In the genomic region with DNA sequence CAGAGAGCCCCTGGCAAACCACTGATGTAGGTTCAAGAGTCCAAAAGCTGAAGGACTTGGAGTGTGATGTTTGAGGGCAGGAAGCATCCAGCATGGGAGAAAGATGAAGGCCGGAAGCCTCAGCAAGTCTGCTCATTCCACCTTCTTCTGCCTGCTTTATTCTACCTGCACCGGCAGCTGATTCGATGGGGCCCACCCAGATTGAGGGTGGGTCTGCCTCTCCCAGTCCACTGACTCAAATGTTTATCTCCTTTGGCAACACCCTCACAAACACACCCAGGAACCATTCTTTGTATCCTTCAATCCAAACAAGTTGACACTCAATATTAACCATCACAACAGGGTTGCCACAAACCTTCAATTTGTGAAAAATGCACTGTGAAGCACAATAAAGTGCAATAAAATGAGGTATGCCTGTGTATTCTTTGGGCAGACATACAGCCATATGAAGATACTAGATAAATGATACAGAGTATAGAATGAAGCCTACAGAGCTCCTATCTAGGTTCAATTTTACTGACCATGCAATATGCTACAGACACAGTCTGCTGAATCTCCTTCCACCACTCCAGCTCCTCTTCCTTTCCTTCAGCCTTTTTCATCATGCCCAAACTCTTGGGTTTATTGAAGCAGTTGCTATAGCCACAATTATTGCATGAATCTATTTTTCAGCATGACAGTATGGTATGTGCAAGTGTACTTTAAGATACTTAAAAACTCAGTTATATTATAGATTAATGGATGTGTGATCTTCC, we compare ENCODE assay signal across 2 cellular contexts.
A peak's percentile ranks its signal among the peaks of the same experiment; 100 is the strongest.
TF ChIP-seq lines count a peak whose summit lies in the region.

No MANE protein-coding gene starts in this region.

TF ChIP-seq in HCT116, 20 proteins besides CTCF, POLR2A, EP300 and RAD21:
- peak; percentile 58; the same call in 1 of the 2 replicates for TF ChIP-seq CBX3 (IDR thresholded peaks at IDR 0.05; ENCODE audit: low read depth)
- TF ChIP-seq, protein P1, sequence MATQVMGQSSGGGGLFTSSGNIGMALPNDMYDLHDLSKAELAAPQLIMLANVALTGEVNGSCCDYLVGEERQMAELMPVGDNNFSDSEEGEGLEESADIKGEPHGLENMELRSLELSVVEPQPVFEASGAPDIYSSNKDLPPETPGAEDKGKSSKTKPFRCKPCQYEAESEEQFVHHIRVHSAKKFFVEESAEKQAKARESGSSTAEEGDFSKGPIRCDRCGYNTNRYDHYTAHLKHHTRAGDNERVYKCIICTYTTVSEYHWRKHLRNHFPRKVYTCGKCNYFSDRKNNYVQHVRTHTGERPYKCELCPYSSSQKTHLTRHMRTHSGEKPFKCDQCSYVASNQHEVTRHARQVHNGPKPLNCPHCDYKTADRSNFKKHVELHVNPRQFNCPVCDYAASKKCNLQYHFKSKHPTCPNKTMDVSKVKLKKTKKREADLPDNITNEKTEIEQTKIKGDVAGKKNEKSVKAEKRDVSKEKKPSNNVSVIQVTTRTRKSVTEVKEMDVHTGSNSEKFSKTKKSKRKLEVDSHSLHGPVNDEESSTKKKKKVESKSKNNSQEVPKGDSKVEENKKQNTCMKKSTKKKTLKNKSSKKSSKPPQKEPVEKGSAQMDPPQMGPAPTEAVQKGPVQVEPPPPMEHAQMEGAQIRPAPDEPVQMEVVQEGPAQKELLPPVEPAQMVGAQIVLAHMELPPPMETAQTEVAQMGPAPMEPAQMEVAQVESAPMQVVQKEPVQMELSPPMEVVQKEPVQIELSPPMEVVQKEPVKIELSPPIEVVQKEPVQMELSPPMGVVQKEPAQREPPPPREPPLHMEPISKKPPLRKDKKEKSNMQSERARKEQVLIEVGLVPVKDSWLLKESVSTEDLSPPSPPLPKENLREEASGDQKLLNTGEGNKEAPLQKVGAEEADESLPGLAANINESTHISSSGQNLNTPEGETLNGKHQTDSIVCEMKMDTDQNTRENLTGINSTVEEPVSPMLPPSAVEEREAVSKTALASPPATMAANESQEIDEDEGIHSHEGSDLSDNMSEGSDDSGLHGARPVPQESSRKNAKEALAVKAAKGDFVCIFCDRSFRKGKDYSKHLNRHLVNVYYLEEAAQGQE (IDR thresholded peaks at IDR 0.05; ENCODE audit: low read depth), result no peak

TF ChIP-seq in K562, 482 proteins besides CTCF, POLR2A, EP300 and RAD21 (continues in another document):
- TF ChIP-seq TAF15 (IDR thresholded peaks at IDR 0.05; ENCODE audit: low read depth, low read length), result no peak
- no peak for TF ChIP-seq ZNF75A (CRISPR knock-in tag; IDR thresholded peaks at IDR 0.05)
- TF ChIP-seq HEY1 (CRISPR knock-in tag; IDR thresholded peaks at IDR 0.05; ENCODE audit: borderline replicate concordance), result no peak
- TF ChIP-seq POLR3G (IDR thresholded peaks at IDR 0.05; ENCODE audit: extremely low read depth, insufficient read length, insufficient replicate concordance), result no peak
- TF ChIP-seq SNIP1 (IDR thresholded peaks at IDR 0.05; ENCODE audit: low read depth), result no peak
- TF ChIP-seq TGIF2 (CRISPR knock-in tag; IDR thresholded peaks at IDR 0.05), result no peak
- TF ChIP-seq NFIC (IDR thresholded peaks at IDR 0.05), result no peak
- TF ChIP-seq, protein P2, sequence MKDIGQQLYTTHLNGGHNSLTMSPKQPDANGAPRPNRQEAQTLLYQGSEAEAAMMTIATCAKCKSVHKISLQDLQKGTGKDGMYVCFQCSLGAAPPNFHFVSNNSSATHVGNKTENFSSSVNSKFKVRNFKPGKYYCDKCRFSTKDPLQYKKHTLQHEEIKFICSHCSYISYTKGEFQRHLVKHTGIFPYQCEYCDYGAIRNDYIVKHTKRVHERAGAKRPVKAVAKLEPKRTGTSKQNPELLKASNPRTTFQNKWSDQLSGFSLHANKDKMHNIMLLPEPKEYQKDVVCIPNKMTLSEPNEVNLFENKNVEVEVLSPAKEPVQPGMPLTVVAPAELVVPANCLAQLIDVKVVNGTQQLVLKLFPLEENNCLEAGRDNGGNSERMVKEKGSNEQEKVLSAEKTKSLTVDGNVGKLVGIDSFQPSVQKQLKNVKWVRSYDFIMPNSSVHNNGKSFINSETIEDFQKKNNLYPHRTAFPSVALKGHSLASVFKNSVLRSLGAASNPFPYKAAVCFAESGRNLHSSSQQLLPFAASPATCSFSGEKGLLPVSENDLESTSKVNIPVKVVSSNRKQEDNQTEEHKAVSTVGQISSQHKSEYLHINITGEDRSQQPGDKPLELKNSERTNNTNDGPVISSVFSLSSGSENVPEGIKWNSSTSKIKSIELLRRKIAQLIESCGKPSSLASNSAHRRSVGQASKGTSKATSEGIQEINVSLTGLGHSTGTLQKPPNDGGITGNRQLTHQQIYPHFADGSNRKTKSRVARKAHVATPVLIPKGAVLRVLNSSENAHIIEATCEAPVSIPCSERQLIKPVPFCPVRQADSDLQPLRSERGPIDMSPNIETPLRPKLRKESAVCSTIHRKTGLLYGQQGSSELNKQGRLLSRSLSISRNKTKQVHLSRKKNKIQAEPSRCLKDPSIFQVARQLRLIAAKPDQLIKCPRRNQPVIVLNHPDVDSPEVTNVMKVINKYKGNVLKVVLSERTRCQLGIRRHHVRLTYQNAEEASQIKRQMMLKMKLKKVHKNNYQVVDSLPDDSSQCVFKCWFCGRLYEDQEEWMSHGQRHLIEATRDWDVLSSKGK (CRISPR knock-in tag; IDR thresholded peaks at IDR 0.05), result no peak
- no peak for TF ChIP-seq CBX2 (IDR thresholded peaks at IDR 0.05; ENCODE audit: insufficient read depth, low read length, poor library complexity, severe bottlenecking)
- TF ChIP-seq, protein P3, sequence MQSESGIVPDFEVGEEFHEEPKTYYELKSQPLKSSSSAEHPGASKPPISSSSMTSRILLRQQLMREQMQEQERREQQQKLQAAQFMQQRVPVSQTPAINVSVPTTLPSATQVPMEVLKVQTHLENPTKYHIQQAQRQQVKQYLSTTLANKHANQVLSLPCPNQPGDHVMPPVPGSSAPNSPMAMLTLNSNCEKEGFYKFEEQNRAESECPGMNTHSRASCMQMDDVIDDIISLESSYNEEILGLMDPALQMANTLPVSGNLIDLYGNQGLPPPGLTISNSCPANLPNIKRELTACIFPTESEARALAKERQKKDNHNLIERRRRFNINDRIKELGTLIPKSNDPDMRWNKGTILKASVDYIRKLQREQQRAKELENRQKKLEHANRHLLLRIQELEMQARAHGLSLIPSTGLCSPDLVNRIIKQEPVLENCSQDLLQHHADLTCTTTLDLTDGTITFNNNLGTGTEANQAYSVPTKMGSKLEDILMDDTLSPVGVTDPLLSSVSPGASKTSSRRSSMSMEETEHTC (IDR thresholded peaks at IDR 0.05), result no peak
- TF ChIP-seq ZNF316 (IDR thresholded peaks at IDR 0.05), result peak; percentile 63
- TF ChIP-seq CC2D1A (IDR thresholded peaks at IDR 0.05), result no peak
- TF ChIP-seq MCM5 (IDR thresholded peaks at IDR 0.05; ENCODE audit: low read depth), result no peak
- TF ChIP-seq KAT8 (IDR thresholded peaks at IDR 0.05; ENCODE audit: low read depth), result no peak
- TF ChIP-seq ZC3H4 (CRISPR knock-in tag; IDR thresholded peaks at IDR 0.05; ENCODE audit: borderline replicate concordance), result no peak
- no peak for TF ChIP-seq TEAD4 (IDR thresholded peaks at IDR 0.05; ENCODE audit: low read length)
- TF ChIP-seq TEAD4 (CRISPR knock-in tag; IDR thresholded peaks at IDR 0.05; ENCODE audit: borderline replicate concordance), result no peak
- TF ChIP-seq ZNF133 (CRISPR knock-in tag; IDR thresholded peaks at IDR 0.05), result no peak
- peak; percentile 93; the same call in 1 of the 2 replicates for TF ChIP-seq CBX1 (IDR thresholded peaks at IDR 0.05; ENCODE audit: low read depth)
- peak; percentile 75; the same call in 1 of the 2 replicates for TF ChIP-seq XRCC3 (IDR thresholded peaks at IDR 0.05)
- TF ChIP-seq, protein P4, sequence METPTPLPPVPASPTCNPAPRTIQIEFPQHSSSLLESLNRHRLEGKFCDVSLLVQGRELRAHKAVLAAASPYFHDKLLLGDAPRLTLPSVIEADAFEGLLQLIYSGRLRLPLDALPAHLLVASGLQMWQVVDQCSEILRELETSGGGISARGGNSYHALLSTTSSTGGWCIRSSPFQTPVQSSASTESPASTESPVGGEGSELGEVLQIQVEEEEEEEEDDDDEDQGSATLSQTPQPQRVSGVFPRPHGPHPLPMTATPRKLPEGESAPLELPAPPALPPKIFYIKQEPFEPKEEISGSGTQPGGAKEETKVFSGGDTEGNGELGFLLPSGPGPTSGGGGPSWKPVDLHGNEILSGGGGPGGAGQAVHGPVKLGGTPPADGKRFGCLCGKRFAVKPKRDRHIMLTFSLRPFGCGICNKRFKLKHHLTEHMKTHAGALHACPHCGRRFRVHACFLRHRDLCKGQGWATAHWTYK (CRISPR knock-in tag; IDR thresholded peaks at IDR 0.05), result no peak
- TF ChIP-seq, protein P5, sequence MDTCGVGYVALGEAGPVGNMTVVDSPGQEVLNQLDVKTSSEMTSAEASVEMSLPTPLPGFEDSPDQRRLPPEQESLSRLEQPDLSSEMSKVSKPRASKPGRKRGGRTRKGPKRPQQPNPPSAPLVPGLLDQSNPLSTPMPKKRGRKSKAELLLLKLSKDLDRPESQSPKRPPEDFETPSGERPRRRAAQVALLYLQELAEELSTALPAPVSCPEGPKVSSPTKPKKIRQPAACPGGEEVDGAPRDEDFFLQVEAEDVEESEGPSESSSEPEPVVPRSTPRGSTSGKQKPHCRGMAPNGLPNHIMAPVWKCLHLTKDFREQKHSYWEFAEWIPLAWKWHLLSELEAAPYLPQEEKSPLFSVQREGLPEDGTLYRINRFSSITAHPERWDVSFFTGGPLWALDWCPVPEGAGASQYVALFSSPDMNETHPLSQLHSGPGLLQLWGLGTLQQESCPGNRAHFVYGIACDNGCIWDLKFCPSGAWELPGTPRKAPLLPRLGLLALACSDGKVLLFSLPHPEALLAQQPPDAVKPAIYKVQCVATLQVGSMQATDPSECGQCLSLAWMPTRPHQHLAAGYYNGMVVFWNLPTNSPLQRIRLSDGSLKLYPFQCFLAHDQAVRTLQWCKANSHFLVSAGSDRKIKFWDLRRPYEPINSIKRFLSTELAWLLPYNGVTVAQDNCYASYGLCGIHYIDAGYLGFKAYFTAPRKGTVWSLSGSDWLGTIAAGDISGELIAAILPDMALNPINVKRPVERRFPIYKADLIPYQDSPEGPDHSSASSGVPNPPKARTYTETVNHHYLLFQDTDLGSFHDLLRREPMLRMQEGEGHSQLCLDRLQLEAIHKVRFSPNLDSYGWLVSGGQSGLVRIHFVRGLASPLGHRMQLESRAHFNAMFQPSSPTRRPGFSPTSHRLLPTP (IDR thresholded peaks at IDR 0.05; ENCODE audit: borderline replicate concordance, extremely low read depth, insufficient read length), result no peak
- no peak for TF ChIP-seq ARHGAP35 (IDR thresholded peaks at IDR 0.05; ENCODE audit: partially characterized antibody)
- TF ChIP-seq CCAR2 (IDR thresholded peaks at IDR 0.05; ENCODE audit: low read depth, low read length), result no peak
- TF ChIP-seq ZNF197 (CRISPR knock-in tag; IDR thresholded peaks at IDR 0.05; ENCODE audit: low read depth), result no peak
- TF ChIP-seq CBX3 (IDR thresholded peaks at IDR 0.05; ENCODE audit: borderline replicate concordance in 1 of 2, low read length in 2 of 2), result peak in 1 of 2 experiments; percentile 100; a peak in 2 of 3 replicates
- no peak for TF ChIP-seq SNRNP70 (optimal IDR thresholded peaks at IDR 0.05; ENCODE audit: low read depth, low read length)
- TF ChIP-seq ZFP30 (CRISPR knock-in tag; IDR thresholded peaks at IDR 0.05; ENCODE audit: borderline replicate concordance), result no peak
- no peak for TF ChIP-seq ZNF12 (CRISPR knock-in tag; IDR thresholded peaks at IDR 0.05)
- no peak for TF ChIP-seq ADNP (tag; IDR thresholded peaks at IDR 0.05)
- TF ChIP-seq, protein P6, sequence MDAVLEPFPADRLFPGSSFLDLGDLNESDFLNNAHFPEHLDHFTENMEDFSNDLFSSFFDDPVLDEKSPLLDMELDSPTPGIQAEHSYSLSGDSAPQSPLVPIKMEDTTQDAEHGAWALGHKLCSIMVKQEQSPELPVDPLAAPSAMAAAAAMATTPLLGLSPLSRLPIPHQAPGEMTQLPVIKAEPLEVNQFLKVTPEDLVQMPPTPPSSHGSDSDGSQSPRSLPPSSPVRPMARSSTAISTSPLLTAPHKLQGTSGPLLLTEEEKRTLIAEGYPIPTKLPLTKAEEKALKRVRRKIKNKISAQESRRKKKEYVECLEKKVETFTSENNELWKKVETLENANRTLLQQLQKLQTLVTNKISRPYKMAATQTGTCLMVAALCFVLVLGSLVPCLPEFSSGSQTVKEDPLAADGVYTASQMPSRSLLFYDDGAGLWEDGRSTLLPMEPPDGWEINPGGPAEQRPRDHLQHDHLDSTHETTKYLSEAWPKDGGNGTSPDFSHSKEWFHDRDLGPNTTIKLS (IDR thresholded peaks at IDR 0.05; ENCODE audit: borderline replicate concordance, low read depth), result no peak
- TF ChIP-seq EHMT2 (IDR thresholded peaks at IDR 0.05), result peak; percentile 52; the same call in 1 of the 2 replicates
- no peak for TF ChIP-seq PURB (CRISPR knock-in tag; IDR thresholded peaks at IDR 0.05; ENCODE audit: low read depth)
- TF ChIP-seq POLR2B (IDR thresholded peaks at IDR 0.05; ENCODE audit: low read depth, partially characterized antibody), result no peak
- no peak for TF ChIP-seq SAP30 (IDR thresholded peaks at IDR 0.05; ENCODE audit: borderline replicate concordance, insufficient read depth, low read depth, low read length, poor library complexity, severe bottlenecking)
- TF ChIP-seq CBFA2T2 (conservative IDR thresholded peaks at IDR 0.05), result no peak
- no peak for TF ChIP-seq ELF2 (CRISPR knock-in tag; IDR thresholded peaks at IDR 0.05)
- TF ChIP-seq, protein P7, sequence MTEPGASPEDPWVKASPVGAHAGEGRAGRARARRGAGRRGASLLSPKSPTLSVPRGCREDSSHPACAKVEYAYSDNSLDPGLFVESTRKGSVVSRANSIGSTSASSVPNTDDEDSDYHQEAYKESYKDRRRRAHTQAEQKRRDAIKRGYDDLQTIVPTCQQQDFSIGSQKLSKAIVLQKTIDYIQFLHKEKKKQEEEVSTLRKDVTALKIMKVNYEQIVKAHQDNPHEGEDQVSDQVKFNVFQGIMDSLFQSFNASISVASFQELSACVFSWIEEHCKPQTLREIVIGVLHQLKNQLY (CRISPR knock-in tag; conservative IDR thresholded peaks at IDR 0.05), result no peak
- TF ChIP-seq POU5F1 (IDR thresholded peaks at IDR 0.05; ENCODE audit: borderline replicate concordance, low read depth, low read length, partially characterized antibody), result no peak
- no peak for TF ChIP-seq ILF3 (IDR thresholded peaks at IDR 0.05; ENCODE audit: borderline replicate concordance)
- TF ChIP-seq E2F3 (CRISPR knock-in tag; IDR thresholded peaks at IDR 0.05), result no peak
- TF ChIP-seq C11orf30 (IDR thresholded peaks at IDR 0.05; ENCODE audit: low read depth), result peak; percentile 46; the same call in 1 of the 2 replicates
- TF ChIP-seq, protein P8, sequence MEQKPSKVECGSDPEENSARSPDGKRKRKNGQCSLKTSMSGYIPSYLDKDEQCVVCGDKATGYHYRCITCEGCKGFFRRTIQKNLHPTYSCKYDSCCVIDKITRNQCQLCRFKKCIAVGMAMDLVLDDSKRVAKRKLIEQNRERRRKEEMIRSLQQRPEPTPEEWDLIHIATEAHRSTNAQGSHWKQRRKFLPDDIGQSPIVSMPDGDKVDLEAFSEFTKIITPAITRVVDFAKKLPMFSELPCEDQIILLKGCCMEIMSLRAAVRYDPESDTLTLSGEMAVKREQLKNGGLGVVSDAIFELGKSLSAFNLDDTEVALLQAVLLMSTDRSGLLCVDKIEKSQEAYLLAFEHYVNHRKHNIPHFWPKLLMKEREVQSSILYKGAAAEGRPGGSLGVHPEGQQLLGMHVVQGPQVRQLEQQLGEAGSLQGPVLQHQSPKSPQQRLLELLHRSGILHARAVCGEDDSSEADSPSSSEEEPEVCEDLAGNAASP (IDR thresholded peaks at IDR 0.05), result no peak
- no peak for TF ChIP-seq NRF1 (conservative IDR thresholded peaks at IDR 0.05 in 1 of 2, IDR thresholded peaks at IDR 0.05 in 1 of 2)
- no peak for TF ChIP-seq ZNF282 (CRISPR knock-in tag; IDR thresholded peaks at IDR 0.05)
